ENCODE assay signal across 20 cellular contexts in genomic region chr20:52461602-52462001, GRCh38.
"Had no signal": no experiment of that assay in that cellular context is flagged by ENCODE, and none has a peak within 500 bp of the region (broad histone marks: within the 10 kb centered on the region; RNA-seq: fewer than 3 reads in every experiment).

No MANE protein-coding gene starts in this region.

- H3K27ac Mint-ChIP-seq: neural progenitor cell had no signal

- H2AFZ ChIP-seq: neural progenitor cell had no signal

- H3K36me3 ChIP-seq: gastrocnemius medialis, neural progenitor cell, spleen, stomach, thoracic aorta, transverse colon had no signal

- FAIRE-seq: endometrium had no signal

- DNase-seq: cortex of kidney; effector memory CD4-positive, alpha-beta T cell; gastrocnemius medialis; glutamatergic neuron; islet precursor cell; mammary epithelial cell; mucosa of descending colon; naive thymus-derived CD8-positive, alpha-beta T cell; psoas muscle; retina; spleen; stimulated activated CD4-positive, alpha-beta T cell treated with anti-CD3 and anti-CD28 coated beads, Interleukin-15, amount 100 ng/mL, for 24 hours; stimulated activated CD4-positive, alpha-beta T cell treated with anti-CD3 and anti-CD28 coated beads, Interleukin-1b, Interleukin-23, amount 100 ng/mL, for 48 hours; stimulated activated naive CD4-positive, alpha-beta T cell; stomach; substantia nigra; transverse colon had no signal

- H3K4me3 Mint-ChIP-seq: naive thymus-derived CD8-positive, alpha-beta T cell; neural progenitor cell had no signal

- H3K4me1 Mint-ChIP-seq: neural progenitor cell had no signal

- H3K9me3 ChIP-seq: gastrocnemius medialis, mucosa of descending colon, psoas muscle, thoracic aorta, transverse colon had no signal

- H3K4me3 ChIP-seq: gastrocnemius medialis, mucosa of descending colon, neural progenitor cell, psoas muscle, spleen, stomach, thoracic aorta, transverse colon had no signal

- H3K4me1 ChIP-seq: gastrocnemius medialis, neural progenitor cell, psoas muscle, spleen, stomach, transverse colon had no signal

- H3K4me2 ChIP-seq: neural progenitor cell had no signal

- H3K27ac ChIP-seq: gastrocnemius medialis, neural progenitor cell, psoas muscle, spleen, stomach, thoracic aorta, transverse colon had no signal

- H3K9me3 Mint-ChIP-seq: neural progenitor cell had no signal

- H3K36me3 Mint-ChIP-seq: neural progenitor cell had no signal
